15 cellular contexts compared by ENCODE assay signal in the genomic region with DNA sequence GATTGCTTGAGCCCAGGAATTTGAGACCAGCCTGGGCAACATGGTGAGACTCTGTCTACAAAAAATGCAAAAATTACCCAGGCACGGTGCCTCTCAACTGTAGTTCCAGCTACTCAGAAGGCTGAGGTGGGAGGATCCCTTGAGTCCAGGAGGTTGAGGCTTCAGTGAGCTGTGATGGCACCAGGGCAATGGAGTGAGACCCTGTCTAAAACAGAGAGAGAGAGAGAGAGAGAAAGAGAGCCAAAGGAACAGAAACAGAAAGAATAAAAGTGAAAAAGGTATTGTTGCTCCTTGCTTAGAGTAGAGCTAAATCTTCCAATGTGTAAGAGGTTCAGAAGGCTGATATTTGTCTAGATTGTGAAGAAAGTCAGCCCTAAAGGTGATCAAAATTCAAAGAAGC.
"Had no signal": no experiment of that assay in that cellular context is flagged by ENCODE, and none has a peak within 500 bp of the region (broad histone marks: within the 10 kb centered on the region; RNA-seq: fewer than 3 reads in every experiment).

No MANE protein-coding gene starts in this region.

- H3K27ac ChIP-seq: colonic mucosa, heart right ventricle, left lung, testis had no signal

- H3K4me3 ChIP-seq: colonic mucosa, heart right ventricle, left lung, spleen, testis had no signal

- H3K27me3 Mint-ChIP-seq: activated T-helper 17 cell treated with anti-CD3 and anti-CD28 coated beads, Interleukin-2, amount 50 U/mL, for 72 hours; stimulated activated naive CD8-positive, alpha-beta T cell treated with anti-CD3 and anti-CD28 coated beads, Interleukin-15, Interleukin-2, amounts not matched to agents 100 ng/mL and 50 ng/mL, for 24 hours had no signal

- H3K27ac Mint-ChIP-seq: activated CD4-positive, alpha-beta T cell treated with anti-CD3 and anti-CD28 coated beads, Interleukin-2, amount 10 ng/mL, durations not matched to agents 24 days and 14 days; activated naive CD4-positive, alpha-beta T cell treated with anti-CD3 and anti-CD28 coated beads, Interleukin-2, amount 10 ng/mL, durations not matched to agents 7 days and 5 days; activated T-helper 17 cell treated with anti-CD3 and anti-CD28 coated beads, Interleukin-2, amount 50 U/mL, for 72 hours; stimulated activated naive CD8-positive, alpha-beta T cell treated with anti-CD3 and anti-CD28 coated beads, Interleukin-15, Interleukin-2, amounts not matched to agents 100 ng/mL and 50 ng/mL, for 24 hours had no signal

- H3K4me3 Mint-ChIP-seq: activated CD4-positive, alpha-beta T cell treated with anti-CD3 and anti-CD28 coated beads, Interleukin-2, amount 10 ng/mL, durations not matched to agents 24 days and 14 days; activated naive CD4-positive, alpha-beta T cell treated with anti-CD3 and anti-CD28 coated beads, Interleukin-2, amount 10 ng/mL, durations not matched to agents 7 days and 5 days; activated T-helper 17 cell treated with anti-CD3 and anti-CD28 coated beads, Interleukin-2, amount 50 U/mL, for 72 hours; stimulated activated naive CD8-positive, alpha-beta T cell treated with anti-CD3 and anti-CD28 coated beads, Interleukin-15, Interleukin-2, amounts not matched to agents 100 ng/mL and 50 ng/mL, for 24 hours had no signal

- DNase-seq: activated CD4-positive, alpha-beta T cell treated with anti-CD3 and anti-CD28 coated beads, Interleukin-2, amount 10 ng/mL, durations not matched to agents 24 days and 14 days; activated naive CD4-positive, alpha-beta T cell treated with anti-CD3 and anti-CD28 coated beads, Interleukin-2, amount 10 ng/mL, durations not matched to agents 7 days and 5 days; activated T-cell treated with anti-CD3 and anti-CD28 coated beads for 4 hours; caudate nucleus; colonic mucosa; foreskin melanocyte; heart right ventricle; islet precursor cell; left lung; spleen; stimulated activated CD4-positive, alpha-beta T cell treated with anti-CD3 and anti-CD28 coated beads, Interleukin-2, amount 100 ng/mL, for 24 hours; testis had no signal

- H3K4me1 ChIP-seq: colonic mucosa, testis had no signal

- H3K9me3 ChIP-seq: colonic mucosa, heart right ventricle, left lung, spleen, testis had no signal

- H3K9me3 Mint-ChIP-seq: activated naive CD4-positive, alpha-beta T cell treated with anti-CD3 and anti-CD28 coated beads, Interleukin-2, amount 10 ng/mL, durations not matched to agents 7 days and 5 days; stimulated activated naive CD8-positive, alpha-beta T cell treated with anti-CD3 and anti-CD28 coated beads, Interleukin-15, Interleukin-2, amounts not matched to agents 100 ng/mL and 50 ng/mL, for 24 hours had no signal

- H3K36me3 Mint-ChIP-seq: activated naive CD4-positive, alpha-beta T cell treated with anti-CD3 and anti-CD28 coated beads, Interleukin-2, amount 10 ng/mL, durations not matched to agents 7 days and 5 days had no signal

- ATAC-seq: activated T-helper 17 cell treated with anti-CD3 and anti-CD28 coated beads, Interleukin-2, amount 50 U/mL, for 72 hours; heart right ventricle; left lung; sciatic nerve had no signal

- H3K36me3 ChIP-seq: colonic mucosa, heart right ventricle, left lung, spleen had no signal

- H3K27me3 ChIP-seq: colonic mucosa, heart right ventricle, left lung, spleen, testis had no signal
